ENCODE assay signal across 8 cellular contexts in genomic region chr17:58005728-58006562, GRCh38. TPM values are rescaled to one million over a fixed set of nuclear protein-coding genes. Genes with fewer than 3 reads are reported as not detected.
DNase-seq lines count a peak whose midpoint lies in the region; ATAC-seq and TF ChIP-seq lines count a peak whose summit lies in the region.

No MANE protein-coding gene starts in this region.

- peaks cover 33% of the 10 kb centered on the region for H4K20me1 ChIP-seq in MM.1S (ENCODE audit: insufficient read depth, low read length)

- H3K36me3 ChIP-seq in MM.1S (replicated peaks; ENCODE audit: insufficient read depth, low read length) = peaks cover 31% of the 10 kb centered on the region
- H3K36me3 ChIP-seq in ectodermal cell (ENCODE audit: control insufficient read depth, insufficient read depth, low read length) = peaks cover 24% of the 10 kb centered on the region
- H3K36me3 ChIP-seq in neuron (ENCODE audit: insufficient read depth, low read length) = peaks cover 48% of the 10 kb centered on the region

- H3K4me1 Mint-ChIP-seq in CD14-positive monocyte = peaks cover 38% of the 10 kb centered on the region

- H3K27ac Mint-ChIP-seq in CD14-positive monocyte = peak overlapping the region; percentile 98 to 99 (median 99)

- H3K27ac ChIP-seq in MM.1S (ENCODE audit: low read length) = no peak overlapping the region; the same call in 1 of the 2 replicates
- peak overlapping the region; percentile 98 for H3K27ac ChIP-seq in ectodermal cell (ENCODE audit: insufficient read depth, low read depth, low read length, poor library complexity, severe bottlenecking)

- peak overlapping the region; percentile 99 for H3K4me3 ChIP-seq in MM.1S (ENCODE audit: low read length)
- H3K4me3 ChIP-seq in ectodermal cell (ENCODE audit: insufficient read depth, low read depth, low read length) = peak overlapping the region; percentile 92
- peak overlapping the region; percentile 80 for H3K4me3 ChIP-seq in neuron (ENCODE audit: low read length)

- H3K9me2 ChIP-seq in MM.1S (replicated peaks; ENCODE audit: insufficient read depth, low read length) = no peaks in the 10 kb centered on the region

- H3K4me1 ChIP-seq in MM.1S (ENCODE audit: low read length) (peaks cover 15% of the 10 kb centered on the region), ectodermal cell (ENCODE audit: control insufficient read depth, insufficient read depth, low read length) (peaks cover 19% of the 10 kb centered on the region), neuron (ENCODE audit: insufficient read depth, low read length) (peaks cover 39% of the 10 kb centered on the region)

- H3K4me2 ChIP-seq in MM.1S (ENCODE audit: low read depth, low read length) = peak overlapping the region; percentile 86

- no peak for TF ChIP-seq CTCF in CD14-positive monocyte (IDR thresholded peaks at IDR 0.05)
- no peak for TF ChIP-seq CTCF in MM.1S (IDR thresholded peaks at IDR 0.05; ENCODE audit: low read length)

- H3K79me2 ChIP-seq in MM.1S (ENCODE audit: low read length) = peaks cover 51% of the 10 kb centered on the region

- H2AFZ ChIP-seq in MM.1S (ENCODE audit: low read length) (no peak overlapping the region), neuron (ENCODE audit: low read depth, low read length) (no peak overlapping the region)

- H3K27me3 ChIP-seq in MM.1S (replicated peaks; ENCODE audit: insufficient read depth, low read length) = no peaks in the 10 kb centered on the region
- no peaks in the 10 kb centered on the region for H3K27me3 ChIP-seq in ectodermal cell (ENCODE audit: control insufficient read depth, insufficient read depth, low read length, poor library complexity, severe bottlenecking)
- H3K27me3 ChIP-seq in neuron (ENCODE audit: insufficient read depth, low read length) = no peaks in the 10 kb centered on the region

- no peak for ATAC-seq in GM21825 (IDR thresholded peaks at IDR 0.05; ENCODE audit: unreplicated experiment)

- DNase-seq in CD14-positive monocyte (ENCODE audit: low spot score) (no peak), MM.1S (no peak), COLO829 (ENCODE audit: low spot score) (no peak), SIG-M5 (lab: John Stamatoyannopoulos, UW) (no peak), globus pallidus (ENCODE audit: low spot score) (no peak)

- peak overlapping the region; percentile 98 to 99 for H3K4me3 Mint-ChIP-seq in CD14-positive monocyte

- peaks cover 31 to 38% of the 10 kb centered on the region in 2 donors for H3K36me3 Mint-ChIP-seq in CD14-positive monocyte

- H3F3A ChIP-seq in MM.1S (ENCODE audit: insufficient read depth, low read length) = peaks cover 37% of the 10 kb centered on the region

- H3K27me3 Mint-ChIP-seq in CD14-positive monocyte (ENCODE audit: low read depth in 3 of 3) = peaks cover 0 to 6% (median 0%) of the 10 kb centered on the region in 3 donors

- H3K9ac ChIP-seq in MM.1S (ENCODE audit: low read length) = peak overlapping the region; percentile 100

- no peaks in the 10 kb centered on the region for H3K9me3 ChIP-seq in MM.1S (replicated peaks; ENCODE audit: insufficient read depth, low read length)
- no peaks in the 10 kb centered on the region for H3K9me3 ChIP-seq in ectodermal cell (ENCODE audit: control insufficient read depth, low read length)
- peaks cover 4% of the 10 kb centered on the region for H3K9me3 ChIP-seq in neuron (ENCODE audit: low read length)

- H3K9me3 Mint-ChIP-seq in CD14-positive monocyte = no peaks in the 10 kb centered on the region

- 5% methylated on average over 35 to 36 of the region's 36 CpGs for WGBS in ectodermal cell, 2 experiments

- intact Hi-C loops in CD14-positive monocyte (cut with micrococcal nuclease) = loop anchor here (5.0 kb wide), 2 partner anchors 76 to 511 kb away; partner anchors contain the start of gene DYNLL2 (in 2 of the 2)

RNA-seq across cellular contexts. Expression of gene SRSF1, which starts 1.1 kb away (rescaled TPM):
- 10 to 100 TPM; 51.2 to 61.6 TPM for polyA plus RNA-seq in CD14-positive monocyte
- polyA plus RNA-seq in ectodermal cell (2013, experiment 1 of 4) = 445 TPM
- polyA plus RNA-seq in ectodermal cell (2013, experiment 2 of 4) = 423 TPM
- polyA plus RNA-seq in ectodermal cell (2013, experiment 3 of 4) = 235 TPM
- polyA plus RNA-seq in ectodermal cell (2013, experiment 4 of 4) = 254 TPM

RNA-seq across cellular contexts. Expression of gene VEZF1, which starts 17.9 kb away (rescaled TPM):
- polyA plus RNA-seq in CD14-positive monocyte = 10 to 100 TPM; 28.3 to 40.1 TPM
- polyA plus RNA-seq in ectodermal cell (2013, experiment 1 of 4) = 87.5 TPM
- polyA plus RNA-seq in ectodermal cell (2013, experiment 2 of 4) = 94.7 TPM
- 92.3 TPM for polyA plus RNA-seq in ectodermal cell (2013, experiment 3 of 4)
- 95.9 TPM for polyA plus RNA-seq in ectodermal cell (2013, experiment 4 of 4)

RNA-seq across cellular contexts. Expression of gene CUEDC1, which starts 50.7 kb away (rescaled TPM):
- 1 to 10 TPM; 4.2 to 4.3 TPM for polyA plus RNA-seq in CD14-positive monocyte
- 32.6 TPM for polyA plus RNA-seq in ectodermal cell (2013, experiment 1 of 4)
- polyA plus RNA-seq in ectodermal cell (2013, experiment 2 of 4) = 26.0 TPM
- 19.9 TPM for polyA plus RNA-seq in ectodermal cell (2013, experiment 3 of 4)
- 21.5 TPM for polyA plus RNA-seq in ectodermal cell (2013, experiment 4 of 4)
